8 cellular contexts compared by ENCODE assay signal in the genomic region with DNA sequence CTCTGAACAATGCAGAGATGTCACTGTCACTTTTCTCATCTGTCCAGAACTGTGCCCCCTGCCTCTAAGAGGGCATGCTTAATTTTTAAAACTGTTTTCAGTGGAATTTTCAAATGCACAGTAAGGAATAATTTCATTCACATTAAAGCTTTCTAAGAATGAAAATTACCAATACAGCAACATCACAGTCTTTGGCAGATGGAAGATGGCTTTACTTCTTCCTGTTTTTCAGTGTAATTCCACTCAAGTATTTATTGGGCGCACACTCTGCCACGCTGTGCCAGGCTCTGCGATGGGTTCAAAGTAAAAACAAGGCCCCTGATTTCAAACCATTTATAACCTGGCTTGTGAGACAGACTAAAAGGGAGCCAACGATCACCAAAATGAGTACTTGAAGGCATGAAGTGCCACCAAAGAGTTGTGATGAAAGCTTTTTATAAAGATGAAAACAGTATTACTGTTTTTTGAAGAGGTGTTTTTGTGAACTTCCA. TPM values are rescaled to one million over a fixed set of nuclear protein-coding genes. Genes with fewer than 3 reads are reported as not detected.
A peak's percentile ranks its signal among the peaks of the same experiment; 100 is the strongest.
DNase-seq lines count a peak whose midpoint lies in the region; ATAC-seq and TF ChIP-seq lines count a peak whose summit lies in the region.

No MANE protein-coding gene starts in this region.

- intact Hi-C loops in left cardiac atrium (cut with DNase I) = loop anchor here in 1 of 2 donors (5.0 kb wide), 1 partner anchor 117 kb away; a partner anchor contains a TSS
- intact Hi-C loops in ascending aorta (cut with DNase I) = loop anchor here (2.0 to 10.0 kb wide), 2 partner anchors 117 to 429 kb away; a partner anchor contains a TSS

- H3K4me1 ChIP-seq in right atrium auricular region (peaks cover 0 to 31% of the 10 kb centered on the region in 2 donors), ascending aorta (peaks cover 0 to 19% of the 10 kb centered on the region in 2 donors), mesodermal cell (ENCODE audit: control insufficient read depth, insufficient read depth, low read length, poor library complexity, severe bottlenecking) (peaks cover 9% of the 10 kb centered on the region)

- H3K9me3 ChIP-seq in right atrium auricular region (no peaks in the 10 kb centered on the region), ascending aorta (no peaks in the 10 kb centered on the region), mesodermal cell (ENCODE audit: control insufficient read depth, low read length) (no peaks in the 10 kb centered on the region)

- ATAC-seq in left cardiac atrium (no peak), GM18861 (IDR thresholded peaks at IDR 0.05; ENCODE audit: unreplicated experiment) (no peak), HG03354 (IDR thresholded peaks at IDR 0.05; ENCODE audit: poor library complexity, severe bottlenecking, unreplicated experiment) (no peak)

- no peaks in the 10 kb centered on the region for H3K27me3 ChIP-seq in right atrium auricular region
- H3K27me3 ChIP-seq in ascending aorta = no peaks in the 10 kb centered on the region

- H3K36me3 ChIP-seq in right atrium auricular region (no peaks in the 10 kb centered on the region), ascending aorta (no peaks in the 10 kb centered on the region), mesodermal cell (ENCODE audit: control insufficient read depth, insufficient read depth, low read length) (no peaks in the 10 kb centered on the region)

- DNase-seq in right atrium auricular region (ENCODE audit: low spot score) (no peak), left cardiac atrium (no peak), ascending aorta (ENCODE audit: low spot score in 2 of 2) (no peak), NCI-H1694 treated with DMSO at 0.1 percent for 48 hours (lab: John Stamatoyannopoulos, UW) (no peak), inferior parietal cortex (ENCODE audit: extremely low spot score) (no peak)

- WGBS in mesodermal cell (ENCODE audit: insufficient coverage in 2 of 2), 2 experiments = 57 to 88% methylated on average over 1 to 3 of the region's 4 CpGs

- TF ChIP-seq CTCF in right atrium auricular region (IDR thresholded peaks at IDR 0.05) (no peak), ascending aorta (IDR thresholded peaks at IDR 0.05) (no peak)

- H3K27ac ChIP-seq in right atrium auricular region (peak overlapping the region; percentile 93 to 95), ascending aorta (peak overlapping the region; percentile 94 to 97), mesodermal cell (ENCODE audit: low read depth, low read length, severe bottlenecking) (peak overlapping the region; percentile 93)

- H3K4me3 ChIP-seq in right atrium auricular region (peak overlapping the region; percentile 79 to 80), ascending aorta (peak overlapping the region; percentile 82 to 90), mesodermal cell (ENCODE audit: extremely low read depth, insufficient read depth, low read length, poor library complexity, severe bottlenecking) (peak overlapping the region; percentile 78)

RNA-seq across cellular contexts. Expression of a gene that starts 1.0 kb away (rescaled TPM):
- total RNA-seq in right atrium auricular region (10 to 100 TPM; 67.2 to 91.4 TPM), left cardiac atrium (100 to 1,000 TPM in 1 of 2 donors, 10 to 100 TPM in 1; 79.1 to 101 TPM), ascending aorta (20.0 TPM)
- 142 TPM for polyA plus RNA-seq in mesodermal cell (2013, experiment 1 of 2)
- 151 TPM for polyA plus RNA-seq in mesodermal cell (2013, experiment 2 of 2)
